Comparison of ENCODE assay signal across 17 cellular contexts in genomic region chr3:115937054-115937453, GRCh38.
DNase-seq lines count a peak whose midpoint lies in the region; ATAC-seq, FAIRE-seq and TF ChIP-seq lines count a peak whose summit lies in the region.
"Had no signal": no experiment of that assay in that cellular context is flagged by ENCODE, and none has a peak within 500 bp of the region (broad histone marks: within the 10 kb centered on the region; RNA-seq: fewer than 3 reads in every experiment).

No MANE protein-coding gene starts in this region.

- no peak overlapping the region for H3K4me3 ChIP-seq in foreskin fibroblast (ENCODE audit: low read depth in 1 of 2, low read length in 2 of 2)
- H3K4me3 ChIP-seq: thoracic aorta had no signal

- peak; percentile 59 for FAIRE-seq in RCC 7860 (lab: Jason Lieb, UNC)
- FAIRE-seq: endometrium had no signal

- H3K9me3 Mint-ChIP-seq in natural killer cell, result peaks cover 13 to 16% of the 10 kb centered on the region in 2 donors

- no peaks in the 10 kb centered on the region for H3K27me3 Mint-ChIP-seq in natural killer cell (ENCODE audit: low read depth in 2 of 2)

- TF ChIP-seq CTCF in foreskin fibroblast (IDR thresholded peaks at IDR 0.05; ENCODE audit: low read depth, low read length), result peak; percentile 44
- no peak for TF ChIP-seq CTCF in natural killer cell (IDR thresholded peaks at IDR 0.05)

- intact Hi-C loops in natural killer cell (cut with micrococcal nuclease), result no loop called here

- DNase-seq in AML-193 (lab: John Stamatoyannopoulos, UW), result peak; percentile 8 to 26
- no peak for DNase-seq in RCC 7860 (ENCODE audit: low spot score)
- peak in 1 of 2 donors; percentile 35 for DNase-seq in foreskin fibroblast
- DNase-seq in COLO668 (lab: John Stamatoyannopoulos, UW; ENCODE audit: unreplicated experiment), result no peak
- DNase-seq in left lobe of liver (ENCODE audit: low spot score), result no peak
- no peak for DNase-seq in natural killer cell
- no peak for DNase-seq in activated CD8-positive, alpha-beta memory T cell treated with anti-CD3 and anti-CD28 coated beads, Interleukin-2, amount 50 U/mL, for 48 hours
- DNase-seq: activated CD4-positive, alpha-beta T cell treated with anti-CD3 and anti-CD28 coated beads, Interleukin-2, amount 50 U/mL, for 48 hours; DMS79; immature natural killer cell; NCI-H2029 treated with DMSO at 0.1 percent for 48 hours; nucleus accumbens; Right ventricle myocardium superior had no signal

- H3K36me3 Mint-ChIP-seq in natural killer cell, result no peaks in the 10 kb centered on the region
- H3K36me3 Mint-ChIP-seq: activated naive CD4-positive, alpha-beta T cell treated with anti-CD3 and anti-CD28 coated beads, Interleukin-2, amount 50 U/mL, for 24 hours; immature natural killer cell had no signal

- no peaks in the 10 kb centered on the region for H3K4me1 Mint-ChIP-seq in natural killer cell
- H3K4me1 Mint-ChIP-seq: activated naive CD4-positive, alpha-beta T cell treated with anti-CD3 and anti-CD28 coated beads, Interleukin-2, amount 50 U/mL, for 24 hours; immature natural killer cell had no signal

- peak; percentile 55 for ATAC-seq in GM18861 (IDR thresholded peaks at IDR 0.05; ENCODE audit: unreplicated experiment)
- ATAC-seq in left lobe of liver, result no peak
- ATAC-seq in natural killer cell, result no peak

- H3K4me3 Mint-ChIP-seq in natural killer cell, result no peak overlapping the region
- H3K4me3 Mint-ChIP-seq: activated naive CD4-positive, alpha-beta T cell treated with anti-CD3 and anti-CD28 coated beads, Interleukin-2, amount 50 U/mL, for 24 hours; immature natural killer cell had no signal

- H3K27ac Mint-ChIP-seq in natural killer cell, result no peak overlapping the region
- H3K27ac Mint-ChIP-seq: activated naive CD4-positive, alpha-beta T cell treated with anti-CD3 and anti-CD28 coated beads, Interleukin-2, amount 50 U/mL, for 24 hours; immature natural killer cell had no signal

Comparison
In these comparisons a context has a peak if more than half of its experiments do, and no peak if none do; other contexts are left out.
1. DNase-seq: peak in AML-193 (2 of 2); none in RCC 7860 (single experiment), COLO668 (single experiment), left lobe of liver (single experiment), natural killer cell (single experiment) and activated CD8-positive, alpha-beta memory T cell treated with anti-CD3 and anti-CD28 coated beads, Interleukin-2, amount 50 U/mL, for 48 hours (single experiment).